Comparison of ENCODE assay signal across 10 cellular contexts in genomic region chr9:76905661-76905983, GRCh38. TPM values are rescaled to one million over a fixed set of nuclear protein-coding genes. Genes with fewer than 3 reads are reported as not detected.
DNase-seq lines count a peak whose midpoint lies in the region; ATAC-seq and TF ChIP-seq lines count a peak whose summit lies in the region.
"Had no signal": no experiment of that assay in that cellular context is flagged by ENCODE, and none has a peak within 500 bp of the region (broad histone marks: within the 10 kb centered on the region; RNA-seq: fewer than 3 reads in every experiment).

No MANE protein-coding gene starts in this region.

- H3K9me3 ChIP-seq in cardiac muscle cell (ENCODE audit: low read depth), result no peaks in the 10 kb centered on the region
- H3K9me3 ChIP-seq in duodenal mucosa (ENCODE audit: control insufficient read depth in 1 of 2, low read length in 2 of 2), result no peaks in the 10 kb centered on the region
- H3K9me3 ChIP-seq in mucosa of stomach (ENCODE audit: control insufficient read depth, low read length), result no peaks in the 10 kb centered on the region
- no peaks in the 10 kb centered on the region for H3K9me3 ChIP-seq in uterus

- TF ChIP-seq POLR2A in uterus (IDR thresholded peaks at IDR 0.05), result no peak

- H3K27me3 ChIP-seq in cardiac muscle cell, result peaks cover 86% of the 10 kb centered on the region
- peaks cover 51 to 74% of the 10 kb centered on the region in 2 donors for H3K27me3 ChIP-seq in duodenal mucosa (ENCODE audit: control insufficient read depth in 1 of 2, insufficient read depth in 2 of 2, low read length in 2 of 2)
- H3K27me3 ChIP-seq in mucosa of stomach (ENCODE audit: control insufficient read depth, insufficient read depth, low read length), result peaks cover 34% of the 10 kb centered on the region
- H3K27me3 ChIP-seq in uterus, result no peaks in the 10 kb centered on the region
- H3K27me3 ChIP-seq: BLaER1 treated with 17β-estradiol and CSF1 and Interleukin-3, amounts not matched to agents 10 nM and 100 nM had no signal

- H3K27me3 Mint-ChIP-seq in activated CD8-positive, alpha-beta T cell treated with anti-CD3 and anti-CD28 coated beads for 36 hours, result peaks cover 47% of the 10 kb centered on the region

- POLR2A ChIA-PET in activated CD8-positive, alpha-beta T cell treated with anti-CD3 and anti-CD28 coated beads for 36 hours (lab: Charles Lee), result no interaction called here

- CTCF ChIA-PET in activated CD8-positive, alpha-beta T cell treated with anti-CD3 and anti-CD28 coated beads for 36 hours (lab: Charles Lee), result no interaction called here

- H3K4me3 Mint-ChIP-seq in activated CD8-positive, alpha-beta T cell treated with anti-CD3 and anti-CD28 coated beads for 36 hours, result no peak overlapping the region
- H3K4me3 Mint-ChIP-seq: dendritic cell treated with granulocyte-macrophage colony-stimulating factor and Interleukin-4, amounts not matched to agents 40 ng/mL and 50 ng/mL, for 4 days had no signal

- DNase-seq in cardiac muscle cell (ENCODE audit: low read depth in 1 of 2, low spot score in 1 of 2), result no peak
- DNase-seq in Right ventricle myocardium inferior (ENCODE audit: missing footprints), result no peak
- no peak for DNase-seq in uterus
- DNase-seq in foreskin melanocyte, result no peak
- DNase-seq in stimulated activated CD4-positive, alpha-beta T cell treated with anti-CD3 and anti-CD28 coated beads, Interleukin-2, amount 100 ng/mL, for 48 hours, result no peak
- DNase-seq in activated CD8-positive, alpha-beta T cell treated with anti-CD3 and anti-CD28 coated beads for 36 hours, result no peak

- peak overlapping the region in 1 of 2 donors; percentile 33 for H3K9ac ChIP-seq in duodenal mucosa (ENCODE audit: low read depth in 1 of 2, low read length in 2 of 2)
- H3K9ac ChIP-seq in mucosa of stomach (ENCODE audit: low read length), result peak overlapping the region; percentile 30
- H3K9ac ChIP-seq: BLaER1 treated with 17β-estradiol and CSF1 and Interleukin-3, amounts not matched to agents 10 nM and 100 nM had no signal

- TF ChIP-seq CTCF in cardiac muscle cell (IDR thresholded peaks at IDR 0.05; ENCODE audit: low read depth, low read length) (no peak), uterus (IDR thresholded peaks at IDR 0.05) (no peak)
- TF ChIP-seq CTCF in activated CD8-positive, alpha-beta T cell treated with anti-CD3 and anti-CD28 coated beads for 36 hours (IDR thresholded peaks at IDR 0.05), result no peak

- H3K4me3 ChIP-seq in cardiac muscle cell (peak overlapping the region; percentile 35), duodenal mucosa (ENCODE audit: low read depth in 1 of 2, low read length in 2 of 2) (peak overlapping the region; percentile 45 to 62), mucosa of stomach (ENCODE audit: low read length) (peak overlapping the region; percentile 3), uterus (peak overlapping the region; percentile 43 to 51)
- H3K4me3 ChIP-seq: BLaER1 treated with 17β-estradiol and CSF1 and Interleukin-3, amounts not matched to agents 10 nM and 100 nM had no signal

- H3K36me3 Mint-ChIP-seq in activated CD8-positive, alpha-beta T cell treated with anti-CD3 and anti-CD28 coated beads for 36 hours (ENCODE audit: low read depth), result no peaks in the 10 kb centered on the region

- no peaks in the 10 kb centered on the region for H3K9me3 Mint-ChIP-seq in activated CD8-positive, alpha-beta T cell treated with anti-CD3 and anti-CD28 coated beads for 36 hours
- H3K9me3 Mint-ChIP-seq: dendritic cell treated with granulocyte-macrophage colony-stimulating factor and Interleukin-4, amounts not matched to agents 40 ng/mL and 50 ng/mL, for 4 days had no signal

- H3K27ac Mint-ChIP-seq in activated CD8-positive, alpha-beta T cell treated with anti-CD3 and anti-CD28 coated beads for 36 hours, result no peak overlapping the region
- H3K27ac Mint-ChIP-seq: dendritic cell treated with granulocyte-macrophage colony-stimulating factor and Interleukin-4, amounts not matched to agents 40 ng/mL and 50 ng/mL, for 4 days had no signal

- H3K4me1 ChIP-seq in cardiac muscle cell (ENCODE audit: low read depth), result no peaks in the 10 kb centered on the region
- H3K4me1 ChIP-seq in duodenal mucosa (ENCODE audit: control insufficient read depth in 1 of 2, insufficient read depth in 2 of 2, low read length in 2 of 2), result peaks cover 11 to 14% of the 10 kb centered on the region in 2 donors
- H3K4me1 ChIP-seq in mucosa of stomach (ENCODE audit: control insufficient read depth, insufficient read depth, low read length), result peaks cover 6% of the 10 kb centered on the region
- no peaks in the 10 kb centered on the region for H3K4me1 ChIP-seq in uterus
- H3K4me1 ChIP-seq: BLaER1 treated with 17β-estradiol and CSF1 and Interleukin-3, amounts not matched to agents 10 nM and 100 nM had no signal

- intact Hi-C loops in Right ventricle myocardium inferior (cut with DNase I) (no loop called here), uterus (cut with DNase I; ENCODE audit: low total_unique reads) (loop anchor here (10.0 kb wide), 1 partner anchor 81 kb away; no protein-coding TSS in a partner anchor)
- intact Hi-C loops in activated CD8-positive, alpha-beta T cell treated with anti-CD3 and anti-CD28 coated beads for 36 hours (cut with micrococcal nuclease), result no loop called here

- H3K4me1 Mint-ChIP-seq in activated CD8-positive, alpha-beta T cell treated with anti-CD3 and anti-CD28 coated beads for 36 hours (ENCODE audit: low read depth), result no peaks in the 10 kb centered on the region

- H3K36me3 ChIP-seq in cardiac muscle cell (no peaks in the 10 kb centered on the region), duodenal mucosa (ENCODE audit: control insufficient read depth in 1 of 2, insufficient read depth in 2 of 2, low read length in 2 of 2) (no peaks in the 10 kb centered on the region), mucosa of stomach (ENCODE audit: control insufficient read depth, insufficient read depth, low read length) (no peaks in the 10 kb centered on the region), uterus (no peaks in the 10 kb centered on the region)
- H3K36me3 ChIP-seq: BLaER1 treated with 17β-estradiol and CSF1 and Interleukin-3, amounts not matched to agents 10 nM and 100 nM had no signal

- no peak for ATAC-seq in Right ventricle myocardium inferior
- ATAC-seq in activated CD8-positive, alpha-beta T cell treated with anti-CD3 and anti-CD28 coated beads for 36 hours, result no peak

- H3K27ac ChIP-seq in cardiac muscle cell, result no peak overlapping the region
- no peak overlapping the region for H3K27ac ChIP-seq in duodenal mucosa (ENCODE audit: low read depth, low read length)
- H3K27ac ChIP-seq in uterus, result peak overlapping the region; percentile 79 to 91
- H3K27ac ChIP-seq: BLaER1 treated with 17β-estradiol and CSF1 and Interleukin-3, amounts not matched to agents 10 nM and 100 nM had no signal

RNA-seq across cellular contexts. Expression of gene PRUNE2, which starts 0.3 kb away (rescaled TPM):
- total RNA-seq in cardiac muscle cell (7.4 and 14.4 TPM in 2 replicates), Right ventricle myocardium inferior (1.9 TPM), uterus (100 to 1,000 TPM in 2 of 4 donors, 10 to 100 TPM in 2; 51.4 to 187 (median 97.1) TPM)
- 5.5 and 12.7 TPM in 2 replicates for polyA plus RNA-seq in cardiac muscle cell
- total RNA-seq in activated CD8-positive, alpha-beta T cell treated with anti-CD3 and anti-CD28 coated beads for 36 hours, result under 1 TPM; 0.38 to 0.72 TPM

Comparison
In these comparisons a context has a peak if more than half of its experiments do, and no peak if none do; other contexts are left out.
1. H3K27ac ChIP-seq: peak in uterus (2 of 2); none in cardiac muscle cell (single experiment) and duodenal mucosa (single experiment).
2. H3K4me3 ChIP-seq: peak in every context shown above with its lines; median percentile 54 in duodenal mucosa; 47 in uterus; 35 in cardiac muscle cell; 3 in mucosa of stomach.